9 cellular contexts compared by ENCODE assay signal in genomic region chr1:224432672-224433040, GRCh38. TPM values are rescaled to one million over a fixed set of nuclear protein-coding genes. Genes with fewer than 3 reads are reported as not detected.
DNase-seq lines count a peak whose midpoint lies in the region; ATAC-seq and TF ChIP-seq lines count a peak whose summit lies in the region.
"Had no signal": no experiment of that assay in that cellular context is flagged by ENCODE, and none has a peak within 500 bp of the region (broad histone marks: within the 10 kb centered on the region; RNA-seq: fewer than 3 reads in every experiment).

No MANE protein-coding gene starts in this region.

- DNase-seq in DMS153 treated with DMSO at 0.1 percent for 48 hours (lab: John Stamatoyannopoulos, UW; ENCODE audit: unreplicated experiment) (peak; percentile 54), DMS153 (lab: John Stamatoyannopoulos, UW) (no peak), Panc1 (ENCODE audit: low read depth, low spot score) (no peak)
- no peak for DNase-seq in stimulated activated CD4-positive, alpha-beta T cell treated with anti-CD3 and anti-CD28 coated beads, Interleukin-4, amount 100 ng/mL, for 4 hours

- WGBS in ectodermal cell, 2 experiments = 14 to 16% methylated on average over 5 to 6 of the region's 6 CpGs

- H3K27ac ChIP-seq in Panc1 (ENCODE audit: low read length) = peak overlapping the region; percentile 84
- H3K27ac ChIP-seq in ectodermal cell (ENCODE audit: insufficient read depth, low read depth, low read length, poor library complexity, severe bottlenecking) = no peak overlapping the region
- H3K27ac ChIP-seq: 22Rv1 had no signal

- peak overlapping the region; percentile 87 to 92 for H3K4me3 ChIP-seq in Panc1 (ENCODE audit: low read depth in 2 of 2, low read length in 2 of 2)
- H3K4me3 ChIP-seq in ectodermal cell (ENCODE audit: insufficient read depth, low read depth, low read length) = peak overlapping the region; percentile 75
- H3K4me3 ChIP-seq in mucosa of stomach (ENCODE audit: low read length) = peak overlapping the region; percentile 35

- intact Hi-C loops in Panc1 (cut with micrococcal nuclease; ENCODE audit: unreplicated experiment) = no loop called here

- H3K4me1 ChIP-seq in Panc1 (ENCODE audit: control insufficient read depth, insufficient read depth, low read length) = peaks cover 35% of the 10 kb centered on the region
- peaks cover 12% of the 10 kb centered on the region for H3K4me1 ChIP-seq in ectodermal cell (ENCODE audit: control insufficient read depth, insufficient read depth, low read length)
- peaks cover 22% of the 10 kb centered on the region for H3K4me1 ChIP-seq in mucosa of stomach (ENCODE audit: control insufficient read depth, insufficient read depth, low read length)

- POLR2A ChIA-PET in Panc1 (lab: Charles Lee) = no interaction called here

- BruUV-seq in Panc1 (replicated peaks; lab: Mats Ljungman, UMichigan) = no TSS peak

- H3K36me3 ChIP-seq in Panc1 (ENCODE audit: control insufficient read depth, insufficient read depth, low read length) (peaks cover 29% of the 10 kb centered on the region), ectodermal cell (ENCODE audit: control insufficient read depth, insufficient read depth, low read length) (peaks cover 5% of the 10 kb centered on the region), mucosa of stomach (ENCODE audit: control insufficient read depth, insufficient read depth, low read length) (no peaks in the 10 kb centered on the region)

- peak overlapping the region; percentile 60 for H3K9ac ChIP-seq in mucosa of stomach (ENCODE audit: low read length)

- H3K9me3 ChIP-seq in Panc1 (ENCODE audit: control insufficient read depth, insufficient read depth, low read depth, low read length) (no peaks in the 10 kb centered on the region), ectodermal cell (ENCODE audit: control insufficient read depth, low read length) (no peaks in the 10 kb centered on the region), mucosa of stomach (ENCODE audit: control insufficient read depth, low read length) (no peaks in the 10 kb centered on the region)

- H3K27me3 ChIP-seq in Panc1 (ENCODE audit: control insufficient read depth, insufficient read depth, low read length) (no peaks in the 10 kb centered on the region), ectodermal cell (ENCODE audit: control insufficient read depth, insufficient read depth, low read length, poor library complexity, severe bottlenecking) (no peaks in the 10 kb centered on the region), mucosa of stomach (ENCODE audit: control insufficient read depth, insufficient read depth, low read length) (no peaks in the 10 kb centered on the region)

- CTCF ChIA-PET in Panc1 (lab: Charles Lee) = interaction anchor here (1.3 kb wide), 1 partner anchor 490 kb away, joined by 3 read pairs; no protein-coding TSS in a partner anchor

- no peak for TF ChIP-seq CTCF in Panc1 (IDR thresholded peaks at IDR 0.05)

- in situ Hi-C loops in Panc1 (cut with HindIII; ENCODE audit: low pct_unique_long_range_greater_than_20kb, low sequenced_read_pairs) = no loop called here

- ATAC-seq in Panc1 (0 out of 2 replicates have a peak, but pooled peaks have one; percentile 12), esophagus mucosa (no peak), GM19023 (IDR thresholded peaks at IDR 0.05; ENCODE audit: unreplicated experiment) (no peak)

RNA-seq across cellular contexts. Expression of gene WDR26, which starts 1.9 kb away (rescaled TPM):
- 91.3 TPM for total RNA-seq in Panc1 (2021; ENCODE audit: unreplicated experiment)
- 56.8 TPM for polyA plus RNA-seq in Panc1 (2012; ENCODE audit: insufficient read length)
- polyA plus RNA-seq in ectodermal cell (2013, experiment 1 of 4) = 59.0 TPM
- 65.3 TPM for polyA plus RNA-seq in ectodermal cell (2013, experiment 2 of 4)
- 43.2 TPM for polyA plus RNA-seq in ectodermal cell (2013, experiment 3 of 4)
- polyA plus RNA-seq in ectodermal cell (2013, experiment 4 of 4) = 52.5 TPM
- 52.9 TPM for total RNA-seq in esophagus mucosa

Comparison
In these comparisons a context has a peak if more than half of its experiments do, and no peak if none do; other contexts are left out.
1. H3K4me3 ChIP-seq: peak in every context shown above with its lines; median percentile 90 in Panc1; 75 in ectodermal cell; 35 in mucosa of stomach.